ENCODE assay signal across 8 cellular contexts in the genomic region with DNA sequence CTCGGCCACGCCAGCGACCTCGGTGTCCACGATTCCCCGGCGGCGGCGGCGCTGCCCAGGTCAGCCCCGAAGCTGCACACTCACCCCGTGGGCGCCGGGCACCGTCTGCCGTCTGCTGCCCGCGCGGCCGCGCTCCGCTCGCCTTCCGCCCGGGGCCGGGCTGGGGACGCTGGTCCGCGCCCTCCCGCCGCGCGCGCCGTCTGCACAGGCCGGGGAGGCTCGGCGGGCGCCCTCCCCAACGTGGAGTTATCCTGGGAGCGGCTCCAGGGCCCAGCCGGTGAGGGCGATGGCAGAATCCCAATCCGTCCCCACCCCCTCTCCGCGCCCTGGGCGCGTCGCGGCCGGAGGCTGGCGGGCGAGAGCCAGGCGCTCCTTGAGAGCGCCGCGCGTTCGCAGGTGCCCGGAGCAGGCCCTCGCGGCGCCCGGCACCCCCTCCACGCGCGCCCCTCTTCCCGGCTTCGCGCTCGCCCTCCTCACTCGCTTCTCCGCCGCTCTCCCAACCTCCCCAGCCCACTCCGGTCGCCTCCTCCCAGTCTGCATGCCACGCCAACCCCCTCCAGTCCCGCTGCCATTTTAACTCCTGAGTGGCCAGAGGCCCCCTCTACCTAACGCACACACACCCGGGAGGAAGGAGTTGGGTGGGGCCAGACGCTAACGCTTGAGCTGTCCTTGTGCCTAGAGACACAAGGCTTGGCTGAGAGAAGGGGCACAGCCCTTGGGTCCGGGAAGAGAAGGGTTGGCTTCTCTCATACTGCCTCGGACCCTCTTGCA. TPM values are rescaled to one million over a fixed set of nuclear protein-coding genes. Genes with fewer than 3 reads are reported as not detected.
DNase-seq lines count a peak whose midpoint lies in the region; ATAC-seq and TF ChIP-seq lines count a peak whose summit lies in the region.

A gene (minus strand): TSS at position 503 of the 771 bp plus-strand sequence. CDS start 65,746 bp downstream, outside the sequence.

- ATAC-seq in Right ventricle myocardium inferior (peak; percentile 39), left lung (peak; percentile 66), GM19328 (IDR thresholded peaks at IDR 0.05; ENCODE audit: unreplicated experiment) (no peak), HG02938 (IDR thresholded peaks at IDR 0.05; ENCODE audit: unreplicated experiment) (no peak)

- in situ Hi-C loops in GM13976 (cut with MboI; ENCODE audit: low sequenced_read_pairs, unreplicated experiment), result no loop called here

- no peak within 1 kb of the TSS for H3K27ac Mint-ChIP-seq in MCF 10A (ENCODE audit: low read depth, unreplicated experiment)

- H3K4me3 ChIP-seq in left lung, result peak within 1 kb of the TSS; percentile 33
- H3K4me3 ChIP-seq in testis, result peak within 1 kb of the TSS; percentile 51 to 62

- CTCF ChIA-PET in MCF 10A (lab: Yijun Ruan, JAX), result interaction anchor here (1.4 to 3.3 kb wide), 3 partner anchors 22 to 122 kb away, joined by 4 to 19 read pairs (median 5); no protein-coding TSS in a partner anchor

- no peaks in the 10 kb centered on the region for H3K9me3 ChIP-seq in left lung
- H3K9me3 ChIP-seq in testis, result no peaks in the 10 kb centered on the region

- H3K4me1 ChIP-seq in left lung (peaks cover 0 to 15% of the 10 kb centered on the region in 2 donors), testis (peaks cover 6% of the 10 kb centered on the region)

- TF ChIP-seq CTCF in MCF 10A (IDR thresholded peaks at IDR 0.05; ENCODE audit: unreplicated experiment) (no peak), left lung (IDR thresholded peaks at IDR 0.05) (no peak), testis (IDR thresholded peaks at IDR 0.05) (no peak), GM13976 (IDR thresholded peaks at IDR 0.05; ENCODE audit: borderline replicate concordance, control extremely low read depth, extremely low read depth, insufficient read depth, missing control alignments) (no peak)

- no peaks in the 10 kb centered on the region for H3K9me3 Mint-ChIP-seq in MCF 10A (ENCODE audit: unreplicated experiment)

- H3K27me3 Mint-ChIP-seq in MCF 10A (ENCODE audit: insufficient read depth, unreplicated experiment), result peaks cover 36% of the 10 kb centered on the region

- no TSS peak for BruUV-seq in MCF 10A (replicated peaks; lab: Mats Ljungman, UMichigan)

- H3K36me3 ChIP-seq in left lung, result no peaks in the 10 kb centered on the region
- H3K36me3 ChIP-seq in testis (ENCODE audit: low read depth, missing control alignments), result no peaks in the 10 kb centered on the region

- WGBS in testis, 2 donors, result 1 to 5% methylated on average over 4 to 75 of the region's 84 CpGs

- peaks cover 17 to 61% of the 10 kb centered on the region in 2 donors for H3K27me3 ChIP-seq in left lung
- H3K27me3 ChIP-seq in testis, result no peaks in the 10 kb centered on the region

- no peak for DNase-seq in Right ventricle myocardium inferior (ENCODE audit: missing footprints)
- no peak for DNase-seq in cardiac septum (ENCODE audit: low spot score)
- no peak for DNase-seq in MCF 10A (ENCODE audit: unreplicated experiment)
- no peak for DNase-seq in left lung
- peak; percentile 41 for DNase-seq in testis
- DNase-seq in GM13976 (ENCODE audit: low spot score), result no peak

- no peak within 1 kb of the TSS for H3K27ac ChIP-seq in left lung
- no peak within 1 kb of the TSS for H3K27ac ChIP-seq in testis

- H3K4me1 Mint-ChIP-seq in MCF 10A (ENCODE audit: insufficient read depth, unreplicated experiment), result no peaks in the 10 kb centered on the region

- intact Hi-C loops in Right ventricle myocardium inferior (cut with DNase I) (no loop called here), cardiac septum (cut with DNase I) (no loop called here), MCF 10A (cut with micrococcal nuclease) (no loop called here), left lung (cut with DNase I) (no loop called here), testis (cut with DNase I; ENCODE audit: low total_unique reads) (no loop called here)

- H3K4me3 Mint-ChIP-seq in MCF 10A (ENCODE audit: unreplicated experiment), result peak within 1 kb of the TSS; percentile 53

- POLR2A ChIA-PET in MCF 10A (lab: Yijun Ruan, JAX), result interaction anchor here (0.6 to 0.8 kb wide), 3 partner anchors 12 to 994 kb away, joined by 3 to 4 read pairs (median 3); no protein-coding TSS in a partner anchor

- no peak for TF ChIP-seq POLR2A in testis (IDR thresholded peaks at IDR 0.05)

- H3K36me3 Mint-ChIP-seq in MCF 10A (ENCODE audit: insufficient read depth, unreplicated experiment), result no peaks in the 10 kb centered on the region

RNA-seq across cellular contexts. Expression of the gene that starts here (rescaled TPM):
- 1.5 TPM for total RNA-seq in Right ventricle myocardium inferior
- 1.6 TPM for total RNA-seq in cardiac septum
- total RNA-seq in MCF 10A (2022), result not detected in 2 replicates
- total RNA-seq in left lung, result 1 to 10 TPM; 2.5 to 7.1 TPM
- total RNA-seq in testis, result 10 to 100 TPM; 19.5 to 27.4 TPM
- polyA plus RNA-seq in testis (ENCODE audit: insufficient read depth, low read depth, low replicate concordance), result 16.7 TPM

Comparison
In these comparisons a context has a peak if more than half of its experiments do, and no peak if none do; other contexts are left out.
1. ATAC-seq: peak in Right ventricle myocardium inferior (single experiment) and left lung (single experiment); none in GM19328 (single experiment) and HG02938 (single experiment).